In the genomic region with DNA sequence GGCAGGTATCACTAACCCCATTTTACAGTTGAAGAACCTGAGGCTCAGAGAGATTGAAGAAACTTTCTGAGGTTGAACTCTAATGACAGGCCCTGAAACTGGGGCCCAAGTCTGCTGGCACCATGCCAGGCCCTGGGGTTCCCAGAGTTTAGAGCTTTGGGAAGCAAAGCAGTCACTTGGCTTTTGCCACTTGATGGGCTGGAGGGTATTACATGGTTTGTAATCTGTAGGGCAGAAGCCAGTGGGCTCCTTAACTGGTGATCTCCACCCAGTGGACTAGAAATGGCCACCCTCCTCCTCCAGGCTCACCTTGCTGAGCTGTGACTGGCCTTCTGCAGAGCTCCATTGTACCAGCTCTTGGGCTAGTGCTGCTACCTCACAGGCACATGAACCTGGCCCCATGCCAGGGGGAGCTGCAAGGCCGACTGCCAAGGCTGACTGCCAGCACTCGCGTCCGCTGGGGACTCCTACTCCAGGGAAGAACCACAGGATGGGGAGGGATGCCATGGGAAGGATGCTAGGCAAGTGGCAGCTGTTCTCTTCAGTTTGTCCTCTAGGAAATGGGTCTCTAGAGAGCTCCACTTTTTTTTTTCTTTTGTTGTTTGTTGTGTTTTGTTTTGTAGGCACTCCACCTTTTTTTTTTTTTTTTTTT, we compare ENCODE assay signal across 8 cellular contexts.
DNase-seq lines count a peak whose midpoint lies in the region; ATAC-seq and TF ChIP-seq lines count a peak whose summit lies in the region.

No MANE protein-coding gene starts in this region.

- CTCF ChIA-PET in SK-N-SH (lab: Yijun Ruan, JAX), result interaction anchor here (0.8 to 4.3 kb wide), 5 partner anchors 9 to 420 kb away, joined by 3 to 22 read pairs (median 5); no protein-coding TSS in a partner anchor

- no peak overlapping the region for H3K4me3 Mint-ChIP-seq in stimulated activated effector memory CD8-positive, alpha-beta T cell treated with anti-CD3 and anti-CD28 coated beads, Interleukin-12 subunit alpha, Interleukin-12 subunit beta, amount 100 ng/mL, for 72 hours
- no peak overlapping the region for H3K4me3 Mint-ChIP-seq in stimulated activated naive CD8-positive, alpha-beta T cell treated with anti-CD3 and anti-CD28 coated beads, Interleukin-15, amount 100 ng/mL, for 72 hours

- H3K9me3 Mint-ChIP-seq in stimulated activated effector memory CD8-positive, alpha-beta T cell treated with anti-CD3 and anti-CD28 coated beads, Interleukin-12 subunit alpha, Interleukin-12 subunit beta, amount 100 ng/mL, for 72 hours, result no peaks in the 10 kb centered on the region
- no peaks in the 10 kb centered on the region for H3K9me3 Mint-ChIP-seq in stimulated activated naive CD8-positive, alpha-beta T cell treated with anti-CD3 and anti-CD28 coated beads, Interleukin-15, amount 100 ng/mL, for 72 hours

- H2AFZ ChIP-seq in SK-N-SH (ENCODE audit: low read depth), result no peak overlapping the region

- H3K9ac ChIP-seq in SK-N-SH, result no peak overlapping the region

- H3K27me3 ChIP-seq in SK-N-SH (ENCODE audit: insufficient read depth) (no peaks in the 10 kb centered on the region), suprapubic skin (no peaks in the 10 kb centered on the region)

- ATAC-seq in left ventricle myocardium superior, result peak; percentile 91
- ATAC-seq in GM19035 (IDR thresholded peaks at IDR 0.05; ENCODE audit: unreplicated experiment), result no peak
- no peak for ATAC-seq in stimulated activated effector memory CD8-positive, alpha-beta T cell treated with anti-CD3 and anti-CD28 coated beads, Interleukin-12 subunit alpha, Interleukin-12 subunit beta, amount 100 ng/mL, for 72 hours
- no peak for ATAC-seq in stimulated activated naive CD8-positive, alpha-beta T cell treated with anti-CD3 and anti-CD28 coated beads, Interleukin-15, amount 100 ng/mL, for 72 hours

- TF ChIP-seq CTCF in SK-N-SH (IDR thresholded peaks at IDR 0.05) (no peak), suprapubic skin (IDR thresholded peaks at IDR 0.05) (no peak)

- no peaks in the 10 kb centered on the region for H3K9me2 ChIP-seq in SK-N-SH

- DNase-seq in NCI-H1092 treated with DMSO at 0.1 percent for 48 hours (lab: John Stamatoyannopoulos, UW) (peak; percentile 84), SK-N-SH (peak; percentile 88), left ventricle myocardium superior (peak; percentile 92), suprapubic skin (ENCODE audit: low spot score in 2 of 2) (peak; percentile 73 to 84)
- DNase-seq in stimulated activated effector memory CD8-positive, alpha-beta T cell treated with anti-CD3 and anti-CD28 coated beads, Interleukin-12 subunit alpha, Interleukin-12 subunit beta, amount 100 ng/mL, for 72 hours (ENCODE audit: low spot score in 2 of 2), result no peak
- DNase-seq in stimulated activated naive CD8-positive, alpha-beta T cell treated with anti-CD3 and anti-CD28 coated beads, Interleukin-15, amount 100 ng/mL, for 72 hours, result no peak
- DNase-seq in effector CD4-positive, alpha-beta T cell, result no peak

- H3K9me3 ChIP-seq in SK-N-SH (no peaks in the 10 kb centered on the region), suprapubic skin (no peaks in the 10 kb centered on the region)

- WGBS in SK-N-SH (ENCODE audit: low lambda C conversion rate), result 28% methylated on average over 2 of the region's 4 CpGs
- WGBS in suprapubic skin, result 10% methylated on average over 4 of the region's 4 CpGs

- H3K27ac ChIP-seq in SK-N-SH (ENCODE audit: low read depth in 2 of 2, low read length in 1 of 2) (peak overlapping the region in 1 of 2 experiments; percentile 47; a peak in 1 of 4 replicates), suprapubic skin (no peak overlapping the region)

- H3K4me3 ChIP-seq in SK-N-SH (ENCODE audit: low read depth in 2 of 2, low read length in 1 of 2) (no peak overlapping the region), suprapubic skin (no peak overlapping the region)

- no peaks in the 10 kb centered on the region for H3K79me2 ChIP-seq in SK-N-SH (ENCODE audit: insufficient read depth)

- 0 out of 4 replicates have a peak, but pooled peaks of 1 of the 2 experiments have one; percentile 18 for TF ChIP-seq EP300 in SK-N-SH (IDR thresholded peaks at IDR 0.05; ENCODE audit: borderline replicate concordance in 1 of 2, low read depth in 1 of 2, low read length in 1 of 2)
- no peak for TF ChIP-seq EP300 in suprapubic skin (IDR thresholded peaks at IDR 0.05)

- POLR2A ChIA-PET in SK-N-SH (lab: Yijun Ruan, JAX), result interaction anchor here (0.7 to 1.5 kb wide), 2 partner anchors 10 to 134 kb away, joined by 4 to 6 read pairs; no protein-coding TSS in a partner anchor

- no peak overlapping the region for H3K27ac Mint-ChIP-seq in stimulated activated effector memory CD8-positive, alpha-beta T cell treated with anti-CD3 and anti-CD28 coated beads, Interleukin-12 subunit alpha, Interleukin-12 subunit beta, amount 100 ng/mL, for 72 hours
- peak overlapping the region in 1 of 2 donors; percentile 30 for H3K27ac Mint-ChIP-seq in stimulated activated naive CD8-positive, alpha-beta T cell treated with anti-CD3 and anti-CD28 coated beads, Interleukin-15, amount 100 ng/mL, for 72 hours

- no peaks in the 10 kb centered on the region for H3F3A ChIP-seq in SK-N-SH (replicated peaks; ENCODE audit: insufficient read depth)

- 0 out of 2 replicates have a peak, but pooled peaks have one; percentile 5 for TF ChIP-seq RAD21 in SK-N-SH (IDR thresholded peaks at IDR 0.05; ENCODE audit: low read length)

- H3K36me3 Mint-ChIP-seq in stimulated activated effector memory CD8-positive, alpha-beta T cell treated with anti-CD3 and anti-CD28 coated beads, Interleukin-12 subunit alpha, Interleukin-12 subunit beta, amount 100 ng/mL, for 72 hours, result peaks cover 13% of the 10 kb centered on the region

- H3K36me3 ChIP-seq in SK-N-SH (replicated peaks in 1 of 2; ENCODE audit: control insufficient read depth in 1 of 2, insufficient read depth in 2 of 2, low read length in 1 of 2) (peaks cover 3 to 14% of the 10 kb centered on the region in 2 experiments), suprapubic skin (peaks cover 37% of the 10 kb centered on the region)

- peaks cover 0 to 8% of the 10 kb centered on the region in 2 experiments; a peak in 1 of 4 replicates for H3K4me1 ChIP-seq in SK-N-SH (ENCODE audit: control insufficient read depth in 1 of 2, insufficient read depth in 2 of 2, low read depth in 1 of 2, low read length in 1 of 2)
- H3K4me1 ChIP-seq in suprapubic skin, result no peaks in the 10 kb centered on the region

- no peaks in the 10 kb centered on the region for H3K4me1 Mint-ChIP-seq in stimulated activated effector memory CD8-positive, alpha-beta T cell treated with anti-CD3 and anti-CD28 coated beads, Interleukin-12 subunit alpha, Interleukin-12 subunit beta, amount 100 ng/mL, for 72 hours
- H3K4me1 Mint-ChIP-seq in stimulated activated naive CD8-positive, alpha-beta T cell treated with anti-CD3 and anti-CD28 coated beads, Interleukin-15, amount 100 ng/mL, for 72 hours, result peaks cover 5% of the 10 kb centered on the region

- no peak overlapping the region for H3K4me2 ChIP-seq in SK-N-SH

- no peak for TF ChIP-seq POLR2A in suprapubic skin (IDR thresholded peaks at IDR 0.05)

- H4K20me1 ChIP-seq in SK-N-SH (ENCODE audit: insufficient read depth), result no peaks in the 10 kb centered on the region

- H3K27me3 Mint-ChIP-seq in stimulated activated naive CD8-positive, alpha-beta T cell treated with anti-CD3 and anti-CD28 coated beads, Interleukin-15, amount 100 ng/mL, for 72 hours, result no peaks in the 10 kb centered on the region

- intact Hi-C loops in left ventricle myocardium superior (cut with micrococcal nuclease), result no loop called here

TF ChIP-seq in SK-N-SH, 30 proteins besides CTCF, POLR2A, EP300 and RAD21:
- TF ChIP-seq, protein P1, sequence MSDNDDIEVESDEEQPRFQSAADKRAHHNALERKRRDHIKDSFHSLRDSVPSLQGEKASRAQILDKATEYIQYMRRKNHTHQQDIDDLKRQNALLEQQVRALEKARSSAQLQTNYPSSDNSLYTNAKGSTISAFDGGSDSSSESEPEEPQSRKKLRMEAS (IDR thresholded peaks at IDR 0.05; ENCODE audit: low read depth), result peak; percentile 27; the same call in 1 of the 2 replicates
- TF ChIP-seq FOXJ3 (CRISPR knock-in tag; IDR thresholded peaks at IDR 0.05) (0 out of 2 replicates have a peak, but pooled peaks have one; percentile 28), TAF1 (IDR thresholded peaks at IDR 0.05; ENCODE audit: borderline replicate concordance, low read depth, low read length) (no peak), CHD2 (IDR thresholded peaks at IDR 0.05; ENCODE audit: low read length, partially characterized antibody) (peak; percentile 47), SMC3 (IDR thresholded peaks at IDR 0.05; ENCODE audit: low read depth, low read length) (no peak), TCF12 (IDR thresholded peaks at IDR 0.05) (peak; percentile 14; the same call in 1 of the 2 replicates), RCOR1 (IDR thresholded peaks at IDR 0.05; ENCODE audit: low read length) (peak; percentile 40; the same call in 1 of the 2 replicates), FOSL2 (IDR thresholded peaks at IDR 0.05; ENCODE audit: borderline replicate concordance, low read depth) (no peak), EZH2phosphoT487 (IDR thresholded peaks at IDR 0.05; ENCODE audit: borderline replicate concordance, low read depth) (no peak), POLR2AphosphoS5 (IDR thresholded peaks at IDR 0.05; ENCODE audit: low read depth, low read length) (no peak), NFIC (IDR thresholded peaks at IDR 0.05; ENCODE audit: borderline replicate concordance) (peak; percentile 94)
- TF ChIP-seq, protein P2, sequence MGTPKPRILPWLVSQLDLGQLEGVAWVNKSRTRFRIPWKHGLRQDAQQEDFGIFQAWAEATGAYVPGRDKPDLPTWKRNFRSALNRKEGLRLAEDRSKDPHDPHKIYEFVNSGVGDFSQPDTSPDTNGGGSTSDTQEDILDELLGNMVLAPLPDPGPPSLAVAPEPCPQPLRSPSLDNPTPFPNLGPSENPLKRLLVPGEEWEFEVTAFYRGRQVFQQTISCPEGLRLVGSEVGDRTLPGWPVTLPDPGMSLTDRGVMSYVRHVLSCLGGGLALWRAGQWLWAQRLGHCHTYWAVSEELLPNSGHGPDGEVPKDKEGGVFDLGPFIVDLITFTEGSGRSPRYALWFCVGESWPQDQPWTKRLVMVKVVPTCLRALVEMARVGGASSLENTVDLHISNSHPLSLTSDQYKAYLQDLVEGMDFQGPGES (IDR thresholded peaks at IDR 0.05; ENCODE audit: low read depth, low read length), result no peak
- TF ChIP-seq, protein P3, sequence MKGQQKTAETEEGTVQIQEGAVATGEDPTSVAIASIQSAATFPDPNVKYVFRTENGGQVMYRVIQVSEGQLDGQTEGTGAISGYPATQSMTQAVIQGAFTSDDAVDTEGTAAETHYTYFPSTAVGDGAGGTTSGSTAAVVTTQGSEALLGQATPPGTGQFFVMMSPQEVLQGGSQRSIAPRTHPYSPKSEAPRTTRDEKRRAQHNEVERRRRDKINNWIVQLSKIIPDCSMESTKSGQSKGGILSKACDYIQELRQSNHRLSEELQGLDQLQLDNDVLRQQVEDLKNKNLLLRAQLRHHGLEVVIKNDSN (IDR thresholded peaks at IDR 0.05; ENCODE audit: borderline replicate concordance, low read depth), result no peak

Comparison
In these comparisons a context has a peak if more than half of its experiments do, and no peak if none do; other contexts are left out.
1. DNase-seq: peak in NCI-H1092 treated with DMSO at 0.1 percent for 48 hours (single experiment), SK-N-SH (single experiment), left ventricle myocardium superior (single experiment) and suprapubic skin (2 of 2); none in stimulated activated effector memory CD8-positive, alpha-beta T cell treated with anti-CD3 and anti-CD28 coated beads, Interleukin-12 subunit alpha, Interleukin-12 subunit beta, amount 100 ng/mL, for 72 hours (0 of 2), stimulated activated naive CD8-positive, alpha-beta T cell treated with anti-CD3 and anti-CD28 coated beads, Interleukin-15, amount 100 ng/mL, for 72 hours (0 of 2) and effector CD4-positive, alpha-beta T cell (single experiment).